ENCODE assay signal across 11 cellular contexts in genomic region chr13:44155422-44156293, GRCh38.
A peak's percentile ranks its signal among the peaks of the same experiment; 100 is the strongest.
DNase-seq lines count a peak whose midpoint lies in the region; ATAC-seq and TF ChIP-seq lines count a peak whose summit lies in the region.
"Had no signal": no experiment of that assay in that cellular context is flagged by ENCODE, and none has a peak within 500 bp of the region (broad histone marks: within the 10 kb centered on the region; RNA-seq: fewer than 3 reads in every experiment).

No MANE protein-coding gene starts in this region.

- DNase-seq in BJ (ENCODE audit: low read depth) (peak; percentile 26), heart left ventricle (peak; percentile 55 to 67 (median 62)), trophoblast cell (peak in 1 of 2 donors; percentile 33), T-helper 9 cell (no peak), A172 (ENCODE audit: low spot score) (no peak)
- DNase-seq: activated CD8-positive, alpha-beta memory T cell treated with anti-CD3 and anti-CD28 coated beads, Interleukin-2, amount 50 U/mL, for 4 hours; kidney glomerular epithelial cell had no signal

- H2BK5ac ChIP-seq in trophoblast cell (ENCODE audit: low read depth, low read length, poor library complexity) = no peak overlapping the region

- no peak overlapping the region; the same call in 1 of the 2 replicates for H3K4me3 ChIP-seq in BJ (ENCODE audit: low read depth, low read length)
- peak overlapping the region in 9 of 12 donors; percentile 6 to 46 (median 24) for H3K4me3 ChIP-seq in heart left ventricle
- H3K4me3 ChIP-seq in trophoblast cell (ENCODE audit: low read depth, low read length) = no peak overlapping the region
- H3K4me3 ChIP-seq: HAP-1 had no signal

- no peaks in the 10 kb centered on the region for H3K79me1 ChIP-seq in trophoblast cell (ENCODE audit: low read length)

- no peak overlapping the region for H4K12ac ChIP-seq in trophoblast cell (ENCODE audit: low read depth, low read length)

- no peak overlapping the region for H2BK12ac ChIP-seq in trophoblast cell (ENCODE audit: low read length)

- H3K27me3 ChIP-seq in BJ (ENCODE audit: control insufficient read depth, insufficient read depth, low read length) (no peaks in the 10 kb centered on the region), heart left ventricle (no peaks in the 10 kb centered on the region), trophoblast cell (ENCODE audit: insufficient read depth, low read length) (no peaks in the 10 kb centered on the region)

- POLR2A ChIA-PET in BJ (lab: Charles Lee) = no interaction called here

- no peak overlapping the region for H2BK120ac ChIP-seq in trophoblast cell (ENCODE audit: insufficient read depth, low read length, poor library complexity)

- no peak overlapping the region for H2AFZ ChIP-seq in trophoblast cell (ENCODE audit: insufficient read depth, low read length, poor library complexity)

- no peak overlapping the region for H3K18ac ChIP-seq in trophoblast cell (ENCODE audit: low read length)

- H3K4ac ChIP-seq in trophoblast cell (ENCODE audit: low read depth, low read length) = no peak overlapping the region

- no peak overlapping the region for H3K14ac ChIP-seq in trophoblast cell (ENCODE audit: low read length)

- H3K79me2 ChIP-seq in trophoblast cell (ENCODE audit: control insufficient read depth, insufficient read depth, low read length, poor library complexity) = no peaks in the 10 kb centered on the region

- H3K27ac ChIP-seq in VCaP = peak overlapping the region; percentile 52
- peak overlapping the region in 11 of 12 donors; percentile 49 to 81 (median 67) for H3K27ac ChIP-seq in heart left ventricle
- H3K27ac ChIP-seq in trophoblast cell (ENCODE audit: low read depth, low read length) = no peak overlapping the region

- H4K8ac ChIP-seq in trophoblast cell (ENCODE audit: low read depth, low read length) = no peak overlapping the region

- intact Hi-C loops in heart left ventricle (cut with DNase I) = no loop called here

- no peak for TF ChIP-seq POLR2A in heart left ventricle (IDR thresholded peaks at IDR 0.05)
- TF ChIP-seq POLR2A in GM18505 (IDR thresholded peaks at IDR 0.05; ENCODE audit: borderline replicate concordance, extremely low read depth, insufficient read depth, insufficient read length) = no peak

- TF ChIP-seq CTCF in BJ (IDR thresholded peaks at IDR 0.05; ENCODE audit: insufficient read depth, low read depth, low read length) = no peak
- no peak for TF ChIP-seq CTCF in VCaP (conservative IDR thresholded peaks at IDR 0.05)
- no peak for TF ChIP-seq CTCF in heart left ventricle (IDR thresholded peaks at IDR 0.05)

- H3K9me3 ChIP-seq in heart left ventricle = no peaks in the 10 kb centered on the region
- no peaks in the 10 kb centered on the region for H3K9me3 ChIP-seq in trophoblast cell (ENCODE audit: insufficient read depth, low read depth, low read length)
- H3K9me3 ChIP-seq: HAP-1 had no signal

- H2AK5ac ChIP-seq in trophoblast cell (ENCODE audit: low read length) = no peak overlapping the region

- H3K4me2 ChIP-seq in trophoblast cell (ENCODE audit: low read length) = peak overlapping the region; percentile 30

- ATAC-seq in heart left ventricle (peak; percentile 75 to 86 (median 82)), GM18505 (IDR thresholded peaks at IDR 0.05; ENCODE audit: unreplicated experiment) (no peak), GM18498 (IDR thresholded peaks at IDR 0.05; ENCODE audit: unreplicated experiment) (no peak)

- no peak overlapping the region for H3K23ac ChIP-seq in trophoblast cell (ENCODE audit: low read length)

- 39 to 44% (median 43%) methylated on average over 13 to 14 of the region's 14 CpGs for WGBS in heart left ventricle, 4 donors
- no CpG with 5 or more reads among the region's 14 CpGs for WGBS in trophoblast cell (ENCODE audit: extremely low coverage, insufficient coverage, insufficient read length)

- no peaks in the 10 kb centered on the region for H3K36me3 ChIP-seq in BJ (ENCODE audit: control insufficient read depth, insufficient read depth, low read length)
- H3K36me3 ChIP-seq in heart left ventricle = no peaks in the 10 kb centered on the region
- H3K36me3 ChIP-seq in trophoblast cell (ENCODE audit: control insufficient read depth in 1 of 2, insufficient read depth in 2 of 2, low read length in 2 of 2) = no peaks in the 10 kb centered on the region
- H3K36me3 ChIP-seq: HAP-1 had no signal

- CTCF ChIA-PET in BJ (lab: Yijun Ruan, JAX) = no interaction called here

- no peak overlapping the region for H4K91ac ChIP-seq in trophoblast cell (ENCODE audit: low read depth, low read length)

- H3K9ac ChIP-seq in trophoblast cell (ENCODE audit: low read length) = no peak overlapping the region

- peaks cover 0 to 35% (median 7%) of the 10 kb centered on the region in 12 donors for H3K4me1 ChIP-seq in heart left ventricle
- H3K4me1 ChIP-seq in trophoblast cell (ENCODE audit: control insufficient read depth in 1 of 2, insufficient read depth in 2 of 2, low read length in 2 of 2) = peaks cover 6 to 12% of the 10 kb centered on the region in 2 experiments
- H3K4me1 ChIP-seq: HAP-1 had no signal

Comparison
In these comparisons a context has a peak if more than half of its experiments do, and no peak if none do; other contexts are left out.
1. DNase-seq: peak in BJ (single experiment) and heart left ventricle (5 of 5); none in T-helper 9 cell (single experiment) and A172 (single experiment).
2. H3K4me3 ChIP-seq: peak in heart left ventricle (9 of 12); none in BJ (single experiment) and trophoblast cell (single experiment).
3. ATAC-seq: peak in heart left ventricle (4 of 4); none in GM18505 (single experiment) and GM18498 (single experiment).